In genomic region chr19:13102416-13102665, GRCh38 we compare ENCODE assay signal across 9 cellular contexts. TPM values are rescaled to one million over a fixed set of nuclear protein-coding genes. Genes with fewer than 3 reads are reported as not detected.
A peak's percentile ranks its signal among the peaks of the same experiment; 100 is the strongest.
DNase-seq lines count a peak whose midpoint lies in the region; ATAC-seq and TF ChIP-seq lines count a peak whose summit lies in the region.
"Had no signal": no experiment of that assay in that cellular context is flagged by ENCODE, and none has a peak within 500 bp of the region (broad histone marks: within the 10 kb centered on the region; RNA-seq: fewer than 3 reads in every experiment).

No MANE protein-coding gene starts in this region.

- ATAC-seq in Right ventricle myocardium inferior (no peak), lower lobe of right lung (no peak), upper lobe of left lung (ENCODE audit: low FRiP score in 2 of 2) (no peak), GM18867 (IDR thresholded peaks at IDR 0.05; ENCODE audit: unreplicated experiment) (no peak)

- H3K9me3 ChIP-seq in cardiac muscle cell (ENCODE audit: low read depth) (no peaks in the 10 kb centered on the region), lower lobe of right lung (no peaks in the 10 kb centered on the region), upper lobe of left lung (no peaks in the 10 kb centered on the region)

- 5 to 17% (median 12%) methylated on average over 7 of the region's 7 CpGs for WGBS in adipose tissue, 3 donors
- 0 to 3% methylated on average over 4 of the region's 7 CpGs for WGBS in upper lobe of left lung, 2 donors

- DNase-seq in cardiac muscle cell (ENCODE audit: low read depth in 1 of 2, low spot score in 1 of 2) (no peak), Right ventricle myocardium inferior (ENCODE audit: missing footprints) (no peak), lower lobe of right lung (no peak), upper lobe of left lung (no peak), AG08395 (ENCODE audit: low spot score) (no peak), NCI-H1048 (lab: John Stamatoyannopoulos, UW) (no peak)

- TF ChIP-seq EP300 in upper lobe of left lung (IDR thresholded peaks at IDR 0.05), result no peak

- TF ChIP-seq CTCF in cardiac muscle cell (IDR thresholded peaks at IDR 0.05; ENCODE audit: low read depth, low read length), result no peak
- TF ChIP-seq CTCF in lower lobe of right lung (IDR thresholded peaks at IDR 0.05), result no peak
- no peak for TF ChIP-seq CTCF in upper lobe of left lung (IDR thresholded peaks at IDR 0.05)

- H3K27me3 ChIP-seq in cardiac muscle cell (peaks cover 45% of the 10 kb centered on the region), lower lobe of right lung (ENCODE audit: low read depth) (no peaks in the 10 kb centered on the region), upper lobe of left lung (no peaks in the 10 kb centered on the region)

- H3K4me1 ChIP-seq in cardiac muscle cell (ENCODE audit: low read depth), result peaks cover 7% of the 10 kb centered on the region
- peaks cover 75% of the 10 kb centered on the region for H3K4me1 ChIP-seq in lower lobe of right lung
- peaks cover 57 to 88% (median 73%) of the 10 kb centered on the region in 4 donors for H3K4me1 ChIP-seq in upper lobe of left lung

- no peak overlapping the region for H3K27ac ChIP-seq in cardiac muscle cell
- H3K27ac ChIP-seq in adipose tissue (ENCODE audit: low read depth, low read length), result peak overlapping the region; percentile 80
- peak overlapping the region; percentile 96 for H3K27ac ChIP-seq in lower lobe of right lung
- peak overlapping the region; percentile 92 to 98 (median 95) for H3K27ac ChIP-seq in upper lobe of left lung

- H3K36me3 ChIP-seq in cardiac muscle cell, result no peaks in the 10 kb centered on the region
- peaks cover 10% of the 10 kb centered on the region for H3K36me3 ChIP-seq in lower lobe of right lung
- H3K36me3 ChIP-seq in upper lobe of left lung, result peaks cover 0 to 3% (median under 1%) of the 10 kb centered on the region in 4 donors

- intact Hi-C loops in Right ventricle myocardium inferior (cut with DNase I), result loop anchor here (2.0 kb wide), 3 partner anchors 14 to 60 kb away; partner anchors contain the start of genes IER2, STX10 and TRMT1
- intact Hi-C loops in lower lobe of right lung (cut with DNase I), result no loop called here

- H3K4me3 ChIP-seq in cardiac muscle cell (peak overlapping the region; percentile 8), lower lobe of right lung (peak overlapping the region; percentile 63), upper lobe of left lung (peak overlapping the region; percentile 34 to 59 (median 48))

- peak in 1 of 4 donors; percentile 34 for TF ChIP-seq POLR2A in upper lobe of left lung (IDR thresholded peaks at IDR 0.05)

RNA-seq across cellular contexts. Expression of gene LYL1, which starts 0.3 kb away (rescaled TPM):
- 5.6 and 6.3 TPM in 2 replicates for total RNA-seq in cardiac muscle cell
- polyA plus RNA-seq in cardiac muscle cell, result 4.3 and 4.6 TPM in 2 replicates
- 9.4 TPM for total RNA-seq in Right ventricle myocardium inferior
- 10 to 100 TPM in 1 of 3 donors, 1 to 10 TPM in 2; 1.9 to 10.3 (median 7.9) TPM for polyA plus RNA-seq in adipose tissue
- 27.2 TPM for total RNA-seq in lower lobe of right lung
- 10 to 100 TPM; 22.6 to 55.5 (median 31.4) TPM for total RNA-seq in upper lobe of left lung
- total RNA-seq: osteocyte had no signal

RNA-seq across cellular contexts. Expression of gene TRMT1, which starts 14.2 kb away (rescaled TPM):
- total RNA-seq in cardiac muscle cell (45.9 and 48.5 TPM in 2 replicates), Right ventricle myocardium inferior (21.1 TPM), lower lobe of right lung (29.3 TPM), upper lobe of left lung (10 to 100 TPM; 27.2 to 92.2 (median 33.1) TPM)
- polyA plus RNA-seq in cardiac muscle cell (37.7 and 56.0 TPM in 2 replicates), adipose tissue (10 to 100 TPM; 25.0 to 38.9 (median 36.7) TPM)

RNA-seq across cellular contexts. Expression of gene NACC1, which starts 15.7 kb away (rescaled TPM):
- 75.1 and 93.7 TPM in 2 replicates for total RNA-seq in cardiac muscle cell
- 9.8 and 13.3 TPM in 2 replicates for polyA plus RNA-seq in cardiac muscle cell
- 54.0 TPM for total RNA-seq in Right ventricle myocardium inferior
- 10 to 100 TPM in 2 of 3 donors, 1 to 10 TPM in 1; 7.9 to 21.0 (median 16.1) TPM for polyA plus RNA-seq in adipose tissue
- total RNA-seq in lower lobe of right lung, result 35.2 TPM
- 10 to 100 TPM; 22.0 to 96.1 (median 55.7) TPM for total RNA-seq in upper lobe of left lung

RNA-seq across cellular contexts. Expression of gene STX10, which starts 47.8 kb away (rescaled TPM):
- 95.5 and 110 TPM in 2 replicates for total RNA-seq in cardiac muscle cell
- 65.2 and 71.1 TPM in 2 replicates for polyA plus RNA-seq in cardiac muscle cell
- 34.5 TPM for total RNA-seq in Right ventricle myocardium inferior
- polyA plus RNA-seq in adipose tissue, result 10 to 100 TPM; 34.5 to 69.2 (median 63.1) TPM
- total RNA-seq in lower lobe of right lung, result 82.7 TPM
- total RNA-seq in upper lobe of left lung, result 100 to 1,000 TPM in 4 of 6 donors, 10 to 100 TPM in 2; 80.0 to 348 (median 107) TPM

RNA-seq across cellular contexts. Expression of gene IER2, which starts 47.9 kb away (rescaled TPM):
- total RNA-seq in cardiac muscle cell, result 60.3 and 110 TPM in 2 replicates
- 77.6 and 88.9 TPM in 2 replicates for polyA plus RNA-seq in cardiac muscle cell
- total RNA-seq in Right ventricle myocardium inferior, result 18.8 TPM
- polyA plus RNA-seq in adipose tissue, result 100 to 1,000 TPM in 2 of 3 donors, 10 to 100 TPM in 1; 65.5 to 532 (median 190) TPM
- total RNA-seq in lower lobe of right lung, result 80.2 TPM
- 100 to 1,000 TPM in 4 of 6 donors, 10 to 100 TPM in 2; 94.3 to 246 (median 129) TPM for total RNA-seq in upper lobe of left lung

Comparison
In these comparisons a context has a peak if more than half of its experiments do, and no peak if none do; other contexts are left out.
1. H3K4me3 ChIP-seq: peak in every context shown above with its lines; median percentile 63 in lower lobe of right lung; 48 in upper lobe of left lung; 8 in cardiac muscle cell.